ENCODE assay signal across 8 cellular contexts in the genomic region with DNA sequence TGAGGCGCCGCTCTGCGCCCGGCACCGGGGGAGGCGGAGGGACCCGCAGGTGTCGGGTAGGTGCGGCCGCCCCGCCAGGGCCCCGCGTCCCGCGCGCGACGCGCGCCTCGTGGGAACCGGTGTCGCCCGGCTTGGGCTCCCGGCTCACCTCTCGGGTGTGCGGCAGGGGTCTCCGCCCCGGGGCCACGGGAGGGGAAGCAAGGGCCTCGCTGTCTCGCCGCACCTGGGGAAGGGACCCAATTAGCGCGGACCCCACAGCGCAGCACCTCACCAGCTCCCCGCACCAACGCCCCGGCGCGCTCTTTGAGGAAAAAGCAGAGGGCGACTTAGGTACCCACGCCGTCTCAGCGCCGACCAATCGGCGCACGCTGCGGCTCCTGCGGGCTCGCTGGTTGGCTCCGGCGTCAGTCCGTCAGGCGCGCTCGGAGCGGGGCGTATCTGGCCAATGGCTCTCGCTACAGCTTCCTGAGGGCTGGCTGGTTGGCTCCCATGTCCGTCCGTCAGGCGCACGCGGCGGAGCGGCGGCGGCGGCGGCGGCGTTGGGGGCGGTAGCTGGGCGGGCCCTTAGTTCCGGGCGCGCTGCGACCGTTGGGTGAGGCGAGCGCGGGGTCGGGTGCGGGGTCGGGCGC. TPM values are rescaled to one million over a fixed set of nuclear protein-coding genes. Genes with fewer than 3 reads are reported as not detected.
DNase-seq lines count a peak whose midpoint lies in the region; ATAC-seq and TF ChIP-seq lines count a peak whose summit lies in the region.

A gene with protein sequence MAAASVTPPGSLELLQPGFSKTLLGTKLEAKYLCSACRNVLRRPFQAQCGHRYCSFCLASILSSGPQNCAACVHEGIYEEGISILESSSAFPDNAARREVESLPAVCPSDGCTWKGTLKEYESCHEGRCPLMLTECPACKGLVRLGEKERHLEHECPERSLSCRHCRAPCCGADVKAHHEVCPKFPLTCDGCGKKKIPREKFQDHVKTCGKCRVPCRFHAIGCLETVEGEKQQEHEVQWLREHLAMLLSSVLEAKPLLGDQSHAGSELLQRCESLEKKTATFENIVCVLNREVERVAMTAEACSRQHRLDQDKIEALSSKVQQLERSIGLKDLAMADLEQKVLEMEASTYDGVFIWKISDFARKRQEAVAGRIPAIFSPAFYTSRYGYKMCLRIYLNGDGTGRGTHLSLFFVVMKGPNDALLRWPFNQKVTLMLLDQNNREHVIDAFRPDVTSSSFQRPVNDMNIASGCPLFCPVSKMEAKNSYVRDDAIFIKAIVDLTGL (plus strand): TSS at position 567 of the 629 bp plus-strand sequence. CDS start 12,225 bp downstream, outside the sequence.

- no peaks in the 10 kb centered on the region; the same call in 1 of the 2 replicates for H3K36me3 ChIP-seq in H7 (replicated peaks; ENCODE audit: control insufficient read depth, insufficient read depth, low read length)

- H3K4me3 Mint-ChIP-seq in nephron = peak within 1 kb of the TSS; percentile 82 to 89 (median 87)

- H3K36me3 Mint-ChIP-seq in nephron (ENCODE audit: low read depth) = no peaks in the 10 kb centered on the region

- H3K27me3 Mint-ChIP-seq in nephron (ENCODE audit: low read depth) = no peaks in the 10 kb centered on the region

- TF ChIP-seq CTCF in fibroblast of the aortic adventitia (IDR thresholded peaks at IDR 0.05; ENCODE audit: insufficient read depth, low read length) (no peak), nephron (IDR thresholded peaks at IDR 0.05; ENCODE audit: unreplicated experiment in 3 of 3) (no peak)

- peak within 1 kb of the TSS; percentile 38 to 92 (median 85) for H3K27ac Mint-ChIP-seq in nephron

- H3K27me3 ChIP-seq in H7 (ENCODE audit: control insufficient read depth, insufficient read depth, low read length) = no peaks in the 10 kb centered on the region

- H3K4me3 ChIP-seq in H7 (ENCODE audit: insufficient read depth, low read depth, low read length) = peak within 1 kb of the TSS; percentile 96
- H3K4me3 ChIP-seq in fibroblast of the aortic adventitia (ENCODE audit: low read depth, low read length) = peak within 1 kb of the TSS; percentile 78

- DNase-seq in ELR (ENCODE audit: low read depth) (peak; percentile 99), H7 (peak; percentile 100), M059J (ENCODE audit: low read depth) (peak; percentile 98), fibroblast of the aortic adventitia (ENCODE audit: low read depth) (peak; percentile 99)
- peak; percentile 96 for DNase-seq in activated T-helper 9 cell treated with anti-CD3 and anti-CD28 coated beads, Interleukin-2, amount 50 U/mL, for 16 hours (ENCODE audit: low read depth)
- DNase-seq in stimulated activated naive CD8-positive, alpha-beta T cell treated with anti-CD3 and anti-CD28 coated beads, Interleukin-15, Interleukin-2, amounts not matched to agents 100 U/mL and 50 U/mL, for 24 hours = peak; percentile 98

- no peaks in the 10 kb centered on the region for H3K9me3 Mint-ChIP-seq in nephron

- peak; percentile 87 for ATAC-seq in stimulated activated naive CD8-positive, alpha-beta T cell treated with anti-CD3 and anti-CD28 coated beads, Interleukin-15, Interleukin-2, amounts not matched to agents 100 U/mL and 50 U/mL, for 24 hours

- TF ChIP-seq POLR2A in Raji (IDR thresholded peaks at IDR 0.05; ENCODE audit: insufficient read depth, low read depth, low read length) = peak; percentile 96

- H3K4me1 Mint-ChIP-seq in nephron = peaks cover 8% of the 10 kb centered on the region

RNA-seq across cellular contexts. Expression of the gene that starts here (rescaled TPM):
- 40.9 and 48.6 TPM in 2 replicates for total RNA-seq in H7 (2014; rRNA removed; shearing (Covaris generic))
- 13.6 and 26.8 TPM in 2 replicates for total RNA-seq in M059J (2014; rRNA removed; shearing (Covaris generic))
- 5.6 and 7.9 TPM in 2 replicates for total RNA-seq in fibroblast of the aortic adventitia (ENCODE audit: low replicate concordance)

Comparison
In these comparisons a context has a peak if more than half of its experiments do, and no peak if none do; other contexts are left out.
1. Peak in every context shown above with its lines: DNase-seq, ATAC-seq and H3K4me3 ChIP-seq.